In the genomic region with DNA sequence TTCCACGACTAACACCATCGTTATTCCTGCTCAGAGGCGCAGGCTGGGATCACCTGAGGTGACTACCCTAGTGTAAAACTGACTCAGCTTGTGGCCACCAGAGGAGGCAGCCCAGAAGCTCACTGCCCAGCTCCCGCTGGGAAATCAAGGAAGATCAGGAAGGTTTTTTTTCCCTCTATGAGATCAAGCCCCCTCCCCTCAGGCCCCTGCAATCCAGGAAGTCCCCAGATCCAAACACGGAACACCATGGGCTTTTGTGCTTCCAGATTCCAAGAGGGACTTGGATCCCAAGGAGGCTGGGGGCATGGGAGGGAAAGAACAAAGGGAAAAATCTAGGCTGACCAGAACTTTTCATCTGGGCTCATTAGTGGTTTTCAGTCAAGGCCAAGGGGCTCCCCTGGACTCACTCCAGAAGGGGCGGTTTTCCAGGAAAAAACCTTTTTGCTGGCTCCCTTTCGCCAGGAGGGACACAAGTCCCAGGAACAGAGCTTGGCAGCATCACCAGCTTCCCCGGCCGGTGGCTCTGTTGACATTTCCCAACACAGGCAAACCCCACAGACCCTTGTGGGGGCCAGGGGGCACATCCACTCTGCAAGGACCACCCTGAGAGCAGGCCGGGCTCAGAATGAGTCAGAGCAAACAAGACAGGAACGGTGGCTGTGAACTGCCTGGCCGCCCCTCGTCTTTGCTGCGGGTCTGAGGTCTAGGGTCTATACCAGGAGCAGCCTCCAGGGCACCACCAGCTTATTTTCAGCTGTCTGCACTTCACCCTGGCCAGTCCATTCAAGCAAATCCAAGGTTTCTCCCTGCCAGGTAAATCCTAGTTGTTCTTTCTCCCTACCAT, we compare ENCODE assay signal across 1 cellular context.
TF ChIP-seq lines count a peak whose summit lies in the region.

No MANE protein-coding gene starts in this region.

TF ChIP-seq in H1, 55 proteins besides CTCF, POLR2A, EP300 and RAD21:
- TF ChIP-seq, protein P1, sequence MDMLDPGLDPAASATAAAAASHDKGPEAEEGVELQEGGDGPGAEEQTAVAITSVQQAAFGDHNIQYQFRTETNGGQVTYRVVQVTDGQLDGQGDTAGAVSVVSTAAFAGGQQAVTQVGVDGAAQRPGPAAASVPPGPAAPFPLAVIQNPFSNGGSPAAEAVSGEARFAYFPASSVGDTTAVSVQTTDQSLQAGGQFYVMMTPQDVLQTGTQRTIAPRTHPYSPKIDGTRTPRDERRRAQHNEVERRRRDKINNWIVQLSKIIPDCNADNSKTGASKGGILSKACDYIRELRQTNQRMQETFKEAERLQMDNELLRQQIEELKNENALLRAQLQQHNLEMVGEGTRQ (IDR thresholded peaks at IDR 0.05; ENCODE audit: low read length): no peak
- TF ChIP-seq KDM5A (IDR thresholded peaks at IDR 0.05; ENCODE audit: low read length) (no peak), FOSL1 (IDR thresholded peaks at IDR 0.05; ENCODE audit: insufficient read depth, low read depth, low read length) (no peak)
